ENCODE assay signal across 5 cellular contexts in genomic region chr9:87549088-87549487, GRCh38. TPM values are rescaled to one million over a fixed set of nuclear protein-coding genes. Genes with fewer than 3 reads are reported as not detected.
DNase-seq lines count a peak whose midpoint lies in the region; ATAC-seq and TF ChIP-seq lines count a peak whose summit lies in the region.
"Not testable (repeated sequence)": the region's sequence is repeated elsewhere in the genome, so short reads cannot be mapped to it uniquely, and the experiment has no call there.
"Had no signal": no experiment of that assay in that cellular context is flagged by ENCODE, and none has a peak within 500 bp of the region (broad histone marks: within the 10 kb centered on the region; RNA-seq: fewer than 3 reads in every experiment).

No MANE protein-coding gene starts in this region.

- not testable (repeated sequence) for H3K9me2 ChIP-seq in OCI-LY7 (ENCODE audit: insufficient read depth, low read length)

- H3K4me3 ChIP-seq in OCI-LY7 (ENCODE audit: low read depth, low read length, poor library complexity, severe bottlenecking); gastroesophageal sphincter: not testable (repeated sequence)

- H3K4me1 ChIP-seq in OCI-LY7 (ENCODE audit: insufficient read depth, low read length, poor library complexity, severe bottlenecking) = peaks cover 54% of the 10 kb centered on the region
- H3K4me1 ChIP-seq in gastroesophageal sphincter = peaks cover 11 to 86% (median 16%) of the 10 kb centered on the region in 3 donors

- CTCF ChIA-PET in OCI-LY7 (lab: Charles Lee; ENCODE audit: unreplicated experiment) = not testable (repeated sequence)

- not testable (repeated sequence) for ATAC-seq in gastroesophageal sphincter

- H3K9me3 Mint-ChIP-seq in activated naive CD4-positive, alpha-beta T cell treated with anti-CD3 and anti-CD28 coated beads, Interleukin-2, amount 50 U/mL, for 24 hours; progenitor cell of endocrine pancreas (ENCODE audit: low read depth): not testable (repeated sequence)

- H3K36me3 ChIP-seq in OCI-LY7 (ENCODE audit: insufficient read depth, low read length); gastroesophageal sphincter: not testable (repeated sequence)

- not testable (repeated sequence) for H3K4me3 Mint-ChIP-seq in activated naive CD4-positive, alpha-beta T cell treated with anti-CD3 and anti-CD28 coated beads, Interleukin-2, amount 50 U/mL, for 24 hours; progenitor cell of endocrine pancreas (ENCODE audit: low read depth)

- POLR2A ChIA-PET in OCI-LY7 (lab: Charles Lee) = interaction anchor here (1.1 to 3.3 kb wide), 2 partner anchors 8 to 23 kb away, joined by 3 to 15 read pairs; no protein-coding TSS in a partner anchor

- H3K27me3 ChIP-seq in gastroesophageal sphincter = not testable (repeated sequence)

- not testable (repeated sequence) for BruUV-seq in OCI-LY7 (replicated peaks; lab: Mats Ljungman, UMichigan)

- TF ChIP-seq EP300 in gastroesophageal sphincter (IDR thresholded peaks at IDR 0.05) = not testable (repeated sequence)

- intact Hi-C loops in OCI-LY7 (cut with micrococcal nuclease; ENCODE audit: unreplicated experiment) = not testable (repeated sequence)

- H3K27ac Mint-ChIP-seq in activated naive CD4-positive, alpha-beta T cell treated with anti-CD3 and anti-CD28 coated beads, Interleukin-2, amount 50 U/mL, for 24 hours = peak overlapping the region; percentile 8
- H3K27ac Mint-ChIP-seq in progenitor cell of endocrine pancreas = peak overlapping the region; percentile 2

- peak overlapping the region; percentile 62 for H3K4me2 ChIP-seq in OCI-LY7 (ENCODE audit: low read length)

- H3K36me3 Mint-ChIP-seq in activated naive CD4-positive, alpha-beta T cell treated with anti-CD3 and anti-CD28 coated beads, Interleukin-2, amount 50 U/mL, for 24 hours = not testable (repeated sequence)
- H3K36me3 Mint-ChIP-seq in progenitor cell of endocrine pancreas (ENCODE audit: insufficient read depth) = peaks cover 11% of the 10 kb centered on the region

- DNase-seq in OCI-LY7 (ENCODE audit: low spot score); progenitor cell of endocrine pancreas (ENCODE audit: low spot score, unreplicated experiment): not testable (repeated sequence)

- H3K27ac ChIP-seq in OCI-LY7 (ENCODE audit: low read depth, low read length, poor library complexity, severe bottlenecking) (peak overlapping the region; percentile 80), gastroesophageal sphincter (peak overlapping the region in 3 of 4 donors; percentile 26 to 71 (median 69))

- H4K20me1 ChIP-seq in OCI-LY7 (ENCODE audit: insufficient read depth, low read length) = not testable (repeated sequence)

- not testable (repeated sequence) for TF ChIP-seq POLR2A in gastroesophageal sphincter (IDR thresholded peaks at IDR 0.05)

- WGBS in gastroesophageal sphincter (ENCODE audit: low coverage in 1 of 2), 2 donors = 90 to 100% methylated on average over 2 of the region's 2 CpGs

- TF ChIP-seq CTCF in OCI-LY7 (conservative IDR thresholded peaks at IDR 0.05; ENCODE audit: low read length); gastroesophageal sphincter (IDR thresholded peaks at IDR 0.05); progenitor cell of endocrine pancreas (IDR thresholded peaks at IDR 0.05; ENCODE audit: unreplicated experiment): not testable (repeated sequence)

- not testable (repeated sequence) for H2AFZ ChIP-seq in OCI-LY7 (ENCODE audit: low read length)

- not testable (repeated sequence) for H3K4me1 Mint-ChIP-seq in activated naive CD4-positive, alpha-beta T cell treated with anti-CD3 and anti-CD28 coated beads, Interleukin-2, amount 50 U/mL, for 24 hours; progenitor cell of endocrine pancreas (ENCODE audit: low read depth)

- not testable (repeated sequence) for H3K9me3 ChIP-seq in OCI-LY7 (ENCODE audit: low read length); gastroesophageal sphincter

- H3K79me2 ChIP-seq in OCI-LY7 (ENCODE audit: insufficient read depth, low read depth, low read length) = not testable (repeated sequence)

- H3K27me3 Mint-ChIP-seq in activated naive CD4-positive, alpha-beta T cell treated with anti-CD3 and anti-CD28 coated beads, Interleukin-2, amount 50 U/mL, for 24 hours; progenitor cell of endocrine pancreas: not testable (repeated sequence)

RNA-seq across cellular contexts. Expression of gene DAPK1, which starts 51.4 kb away (rescaled TPM):
- 0.18 and 0.25 TPM in 2 replicates for total RNA-seq in OCI-LY7 (2014; rRNA removed; shearing (Covaris generic))
- total RNA-seq in OCI-LY7 (2022) (2.8 and 3.5 TPM in 2 replicates), gastroesophageal sphincter (100 to 1,000 TPM in 1 of 4 donors, 10 to 100 TPM in 3; 52.3 to 119 (median 75.3) TPM), progenitor cell of endocrine pancreas (202 and 228 TPM in 2 replicates)
- total RNA-seq: G401 had no signal

Comparison
In these comparisons a context has a peak if more than half of its experiments do, and no peak if none do; other contexts are left out.
1. RNA of gene DAPK1, which starts 51.4 kb away (total RNA-seq): 202 to 228 TPM in progenitor cell of endocrine pancreas and 52.3 to 119 TPM in gastroesophageal sphincter; 0.18 to 3.5 TPM in OCI-LY7; every median in the first group is over 10 times any median in the second.